ENCODE assay signal across 1 cellular context in genomic region chr5:14723648-14724231, GRCh38.
A peak's percentile ranks its signal among the peaks of the same experiment; 100 is the strongest.
TF ChIP-seq lines count a peak whose summit lies in the region.

No MANE protein-coding gene starts in this region.

TF ChIP-seq in K562, 482 proteins besides CTCF, POLR2A, EP300 and RAD21 (continued from another document):
- TF ChIP-seq SPI1 (IDR thresholded peaks at IDR 0.05; ENCODE audit: borderline replicate concordance, low read depth, low read length), result peak; percentile 18; the same call in 1 of the 2 replicates
TF ChIP-seq in K562: peak in this region for 1.
